9 cellular contexts compared by ENCODE assay signal in the genomic region with DNA sequence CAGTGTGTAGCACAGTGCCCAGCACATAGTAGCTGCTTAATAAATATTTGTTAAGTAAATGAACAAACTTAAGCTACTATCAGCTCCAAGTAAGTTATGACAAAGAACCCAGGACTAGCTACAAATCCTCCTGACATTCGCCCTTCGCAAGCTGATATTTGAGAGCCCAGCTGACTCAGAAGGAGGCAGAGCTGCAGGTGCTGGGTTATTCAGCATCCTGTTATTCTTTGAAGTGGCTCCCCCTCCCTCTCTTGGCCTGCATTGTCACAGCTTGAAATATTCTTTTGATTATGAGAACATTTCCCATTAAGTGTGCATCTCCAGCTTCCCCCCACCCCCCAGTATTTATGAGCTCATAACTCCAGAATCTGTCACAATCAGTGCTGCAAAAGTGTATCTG.
DNase-seq lines count a peak whose midpoint lies in the region; TF ChIP-seq lines count a peak whose summit lies in the region.
"Had no signal": no experiment of that assay in that cellular context is flagged by ENCODE, and none has a peak within 500 bp of the region (broad histone marks: within the 10 kb centered on the region; RNA-seq: fewer than 3 reads in every experiment).

No MANE protein-coding gene starts in this region.

- no peak overlapping the region for H3K4me3 Mint-ChIP-seq in activated CD4-positive, alpha-beta T cell treated with anti-CD3 and anti-CD28 coated beads, Interleukin-2, amount 10 ng/mL, durations not matched to agents 24 days and 14 days

- H3K36me3 ChIP-seq in tibial artery (no peaks in the 10 kb centered on the region), ovary (no peaks in the 10 kb centered on the region)

- H3K27me3 ChIP-seq in tibial artery (no peaks in the 10 kb centered on the region), ovary (no peaks in the 10 kb centered on the region)

- H3K36me3 Mint-ChIP-seq in activated CD4-positive, alpha-beta T cell treated with anti-CD3 and anti-CD28 coated beads, Interleukin-2, amount 10 ng/mL, durations not matched to agents 24 days and 14 days (ENCODE audit: low read depth), result no peaks in the 10 kb centered on the region

- peaks cover 0 to 20% (median 10%) of the 10 kb centered on the region in 4 donors for H3K4me1 ChIP-seq in tibial artery
- H3K4me1 ChIP-seq in ovary (ENCODE audit: insufficient read depth), result peaks cover 9% of the 10 kb centered on the region

- no peak overlapping the region for H3K4me3 ChIP-seq in fibroblast of mammary gland (ENCODE audit: control insufficient read depth, low read depth, low read length)
- no peak overlapping the region for H3K4me3 ChIP-seq in tibial artery
- no peak overlapping the region for H3K4me3 ChIP-seq in ovary

- TF ChIP-seq CTCF in fibroblast of mammary gland (conservative IDR thresholded peaks at IDR 0.05; ENCODE audit: control insufficient read depth, insufficient read depth, low read depth, low read length) (peak; percentile 1), tibial artery (IDR thresholded peaks at IDR 0.05) (no peak), ovary (IDR thresholded peaks at IDR 0.05) (no peak)

- no peak for TF ChIP-seq POLR2A in ovary (IDR thresholded peaks at IDR 0.05)

- H3K9me3 ChIP-seq in tibial artery (no peaks in the 10 kb centered on the region), ovary (no peaks in the 10 kb centered on the region)

- peaks cover 16% of the 10 kb centered on the region for H3K27me3 Mint-ChIP-seq in activated CD4-positive, alpha-beta T cell treated with anti-CD3 and anti-CD28 coated beads, Interleukin-2, amount 10 ng/mL, durations not matched to agents 24 days and 14 days

- in situ Hi-C loops in ACHN (cut with HindIII; ENCODE audit: low pct_ligation_motif_present, low pct_unique_long_range_greater_than_20kb, low sequenced_read_pairs), result no loop called here

- H3K4me1 Mint-ChIP-seq in activated CD4-positive, alpha-beta T cell treated with anti-CD3 and anti-CD28 coated beads, Interleukin-2, amount 10 ng/mL, durations not matched to agents 24 days and 14 days, result peaks cover 15% of the 10 kb centered on the region

- intact Hi-C loops in activated CD4-positive, alpha-beta T cell treated with anti-CD3 and anti-CD28 coated beads, Interleukin-2, amount 10 ng/mL, durations not matched to agents 24 days and 14 days (cut with micrococcal nuclease), result no loop called here
- intact Hi-C loops in tibial artery (cut with DNase I; ENCODE audit: low total_unique reads), result no loop called here
- intact Hi-C loops in ovary (cut with DNase I), result no loop called here

- H3K9me3 Mint-ChIP-seq in activated CD4-positive, alpha-beta T cell treated with anti-CD3 and anti-CD28 coated beads, Interleukin-2, amount 10 ng/mL, durations not matched to agents 24 days and 14 days, result no peaks in the 10 kb centered on the region

- no peak overlapping the region for H3K27ac ChIP-seq in tibial artery
- no peak overlapping the region for H3K27ac ChIP-seq in ovary

- no peak for TF ChIP-seq EP300 in ovary (IDR thresholded peaks at IDR 0.05)

- DNase-seq in ACHN (peak; percentile 21), LHCN-M2 (ENCODE audit: low read depth) (peak; percentile 77), fibroblast of mammary gland (ENCODE audit: low read depth) (peak; percentile 56), tibial artery (no peak), dedifferentiated amniotic fluid mesenchymal stem cell (ENCODE audit: extremely low spot score) (no peak), globus pallidus (ENCODE audit: low spot score) (no peak), ovary (no peak)
- peak; percentile 80 for DNase-seq in activated CD4-positive, alpha-beta T cell treated with anti-CD3 and anti-CD28 coated beads, Interleukin-2, amount 10 ng/mL, durations not matched to agents 24 days and 14 days
- DNase-seq: left colon had no signal

- 72 to 94% (median 89%) methylated on average over 2 of the region's 2 CpGs for WGBS in ovary, 3 donors

- H3K27ac Mint-ChIP-seq in activated CD4-positive, alpha-beta T cell treated with anti-CD3 and anti-CD28 coated beads, Interleukin-2, amount 10 ng/mL, durations not matched to agents 24 days and 14 days, result no peak overlapping the region

Comparison
In these comparisons a context has a peak if more than half of its experiments do, and no peak if none do; other contexts are left out.
1. DNase-seq: peak in ACHN (single experiment), LHCN-M2 (single experiment), activated CD4-positive, alpha-beta T cell treated with anti-CD3 and anti-CD28 coated beads, Interleukin-2, amount 10 ng/mL, durations not matched to agents 24 days and 14 days (single experiment) and fibroblast of mammary gland (single experiment); none in tibial artery (0 of 2), dedifferentiated amniotic fluid mesenchymal stem cell (single experiment), globus pallidus (single experiment) and ovary (0 of 5).